Comparison of ENCODE assay signal across 1 cellular context in the genomic region with DNA sequence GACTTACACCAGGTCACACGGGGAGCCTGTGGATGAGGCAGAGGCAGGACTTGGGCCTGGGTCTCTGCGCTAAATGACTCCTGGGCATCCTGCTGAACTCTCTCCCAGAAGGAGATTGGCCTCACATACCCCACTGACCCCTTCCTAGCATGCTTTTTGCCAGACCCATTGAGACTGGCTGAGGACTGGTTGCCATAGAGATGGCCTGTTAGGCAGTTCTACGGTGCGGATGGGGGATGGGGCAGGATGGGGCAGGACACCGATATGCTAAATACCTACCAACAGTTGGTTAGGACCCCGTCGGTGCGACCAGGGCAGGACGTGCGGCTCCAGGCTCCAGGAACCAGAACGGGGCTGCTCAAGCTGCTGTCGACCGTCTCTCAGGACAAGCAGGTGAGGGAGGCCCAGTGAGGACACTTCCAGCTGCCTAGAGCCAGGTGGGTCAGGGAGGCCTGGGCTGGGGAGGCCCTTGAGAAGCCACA.
TF ChIP-seq lines count a peak whose summit lies in the region.

A gene (plus strand): TSS at position 51 of the 482 bp plus-strand sequence. CDS start 196 bp downstream, at position 247.

TF ChIP-seq in H1, 55 proteins besides CTCF, POLR2A, EP300 and RAD21:
- no peak for TF ChIP-seq EZH2 (IDR thresholded peaks at IDR 0.05; ENCODE audit: low read depth, low read length, severe bottlenecking)
- TF ChIP-seq ZNF274 (IDR thresholded peaks at IDR 0.05; ENCODE audit: borderline replicate concordance, extremely low read depth, low read length): no peak
- TF ChIP-seq POU5F1 (IDR thresholded peaks at IDR 0.05; ENCODE audit: low read depth, low read length): no peak
- peak; percentile 47; the same call in 1 of the 2 replicates for TF ChIP-seq CREB1 (IDR thresholded peaks at IDR 0.05)
- TF ChIP-seq CBX5 (IDR thresholded peaks at IDR 0.05; ENCODE audit: low read depth, low read length): no peak
- TF ChIP-seq SP1 (IDR thresholded peaks at IDR 0.05; ENCODE audit: low read depth, low read length): peak; percentile 87; the same call in 1 of the 2 replicates
- no peak for TF ChIP-seq CTBP2 (IDR thresholded peaks at IDR 0.05; ENCODE audit: borderline replicate concordance, insufficient read depth, insufficient read length, low read length)
- TF ChIP-seq NANOG (IDR thresholded peaks at IDR 0.05; ENCODE audit: insufficient read depth, low read depth, low read length, poor library complexity, severe bottlenecking): peak; percentile 34
- TF ChIP-seq GTF2F1 (IDR thresholded peaks at IDR 0.05; ENCODE audit: borderline replicate concordance, low read depth, low read length): no peak
- peak; percentile 68; the same call in 1 of the 2 replicates for TF ChIP-seq TBP (IDR thresholded peaks at IDR 0.05; ENCODE audit: low read depth, low read length)
- TF ChIP-seq RBBP5 (IDR thresholded peaks at IDR 0.05; ENCODE audit: borderline replicate concordance, low read depth, low read length): peak; percentile 93; the same call in 1 of the 2 replicates
- TF ChIP-seq, protein P1, sequence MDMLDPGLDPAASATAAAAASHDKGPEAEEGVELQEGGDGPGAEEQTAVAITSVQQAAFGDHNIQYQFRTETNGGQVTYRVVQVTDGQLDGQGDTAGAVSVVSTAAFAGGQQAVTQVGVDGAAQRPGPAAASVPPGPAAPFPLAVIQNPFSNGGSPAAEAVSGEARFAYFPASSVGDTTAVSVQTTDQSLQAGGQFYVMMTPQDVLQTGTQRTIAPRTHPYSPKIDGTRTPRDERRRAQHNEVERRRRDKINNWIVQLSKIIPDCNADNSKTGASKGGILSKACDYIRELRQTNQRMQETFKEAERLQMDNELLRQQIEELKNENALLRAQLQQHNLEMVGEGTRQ (IDR thresholded peaks at IDR 0.05; ENCODE audit: low read length): 0 out of 2 replicates have a peak, but pooled peaks have one; percentile 1
- TF ChIP-seq KDM1A (IDR thresholded peaks at IDR 0.05; ENCODE audit: borderline replicate concordance, low read length): no peak
- TF ChIP-seq, protein P2, sequence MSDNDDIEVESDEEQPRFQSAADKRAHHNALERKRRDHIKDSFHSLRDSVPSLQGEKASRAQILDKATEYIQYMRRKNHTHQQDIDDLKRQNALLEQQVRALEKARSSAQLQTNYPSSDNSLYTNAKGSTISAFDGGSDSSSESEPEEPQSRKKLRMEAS (IDR thresholded peaks at IDR 0.05): peak; percentile 40
- TF ChIP-seq GABPA (IDR thresholded peaks at IDR 0.05; ENCODE audit: borderline replicate concordance, insufficient read depth, low read length): no peak
- TF ChIP-seq KDM5A (IDR thresholded peaks at IDR 0.05; ENCODE audit: low read length): no peak
- TF ChIP-seq KDM4A (IDR thresholded peaks at IDR 0.05; ENCODE audit: low read depth, low read length, severe bottlenecking): peak; percentile 17
- peak; percentile 65 for TF ChIP-seq ASH2L (IDR thresholded peaks at IDR 0.05; ENCODE audit: low read length)
- TF ChIP-seq JUN (IDR thresholded peaks at IDR 0.05; ENCODE audit: low read depth, low read length): no peak
- TF ChIP-seq TAF1 (IDR thresholded peaks at IDR 0.05; ENCODE audit: low read depth, low read length): peak; percentile 71
- TF ChIP-seq POLR2AphosphoS5 (IDR thresholded peaks at IDR 0.05; ENCODE audit: low read depth, low read length): peak; percentile 64; the same call in 1 of the 2 replicates
- peak; percentile 45; the same call in 1 of the 2 replicates for TF ChIP-seq TEAD4 (IDR thresholded peaks at IDR 0.05; ENCODE audit: low read depth, low read length)
- TF ChIP-seq SAP30 (IDR thresholded peaks at IDR 0.05; ENCODE audit: insufficient read depth, insufficient replicate concordance, low read length): no peak
- TF ChIP-seq SP2 (IDR thresholded peaks at IDR 0.05; ENCODE audit: low read length): no peak
- no peak for TF ChIP-seq RFX5 (IDR thresholded peaks at IDR 0.05; ENCODE audit: borderline replicate concordance, low read depth, low read length)
- TF ChIP-seq NRF1 (IDR thresholded peaks at IDR 0.05; ENCODE audit: low read depth, low read length): no peak
- TF ChIP-seq RNF2 (IDR thresholded peaks at IDR 0.05; ENCODE audit: borderline replicate concordance, low read depth, low read length, missing control alignments, poor library complexity, severe bottlenecking): no peak
